In the genomic region with DNA sequence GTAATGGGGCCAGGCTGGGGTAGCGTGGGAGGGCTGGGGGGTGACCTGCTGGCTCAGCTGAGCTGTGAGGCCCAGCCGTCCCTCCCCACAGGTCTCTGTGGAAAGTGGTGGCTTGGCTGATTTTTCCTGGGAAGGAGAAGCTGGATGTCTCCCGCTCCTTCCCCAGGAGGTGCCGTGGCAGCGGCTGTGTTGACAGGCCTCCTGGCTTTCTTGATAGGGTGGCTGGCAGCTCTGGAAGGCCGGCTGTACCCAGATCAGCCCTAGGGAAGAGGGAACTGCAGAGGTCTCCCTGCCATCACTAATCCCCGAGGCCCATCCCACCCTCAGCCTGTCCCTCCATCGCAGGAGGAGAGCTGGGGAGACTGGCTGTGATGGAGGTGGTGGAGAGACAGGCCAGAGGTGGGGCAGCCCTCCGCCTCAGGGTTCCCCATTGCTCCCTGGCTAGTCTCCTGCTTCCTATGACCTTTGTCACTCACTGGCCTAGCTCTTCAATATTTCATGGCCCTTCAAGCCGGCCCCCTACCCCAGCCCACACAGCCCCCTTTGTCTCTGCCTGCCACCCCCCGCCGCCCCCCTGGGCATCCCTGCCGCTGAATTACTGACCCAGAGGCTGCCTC, we compare ENCODE assay signal across 2 cellular contexts.
TF ChIP-seq lines count a peak whose summit lies in the region.

No MANE protein-coding gene starts in this region.

TF ChIP-seq in SK-N-SH, 30 proteins besides CTCF, POLR2A, EP300 and RAD21 (continued from another document):
- TF ChIP-seq, protein P1, sequence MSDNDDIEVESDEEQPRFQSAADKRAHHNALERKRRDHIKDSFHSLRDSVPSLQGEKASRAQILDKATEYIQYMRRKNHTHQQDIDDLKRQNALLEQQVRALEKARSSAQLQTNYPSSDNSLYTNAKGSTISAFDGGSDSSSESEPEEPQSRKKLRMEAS (IDR thresholded peaks at IDR 0.05; ENCODE audit: low read depth) = no peak
- no peak for TF ChIP-seq RFX5 (IDR thresholded peaks at IDR 0.05; ENCODE audit: low read length)

TF ChIP-seq in SK-N-SH treated with all-trans-retinoic acid at 6 μM for 48 hours, 23 proteins besides CTCF, POLR2A, EP300 and RAD21 (continued from another document):
- TF ChIP-seq ZNF8 (CRISPR knock-in tag; IDR thresholded peaks at IDR 0.05) (no peak), GLIS3 (CRISPR knock-in tag; IDR thresholded peaks at IDR 0.05) (no peak), TCF4 (CRISPR knock-in tag; IDR thresholded peaks at IDR 0.05; ENCODE audit: borderline replicate concordance) (no peak)
